Comparison of ENCODE assay signal across 28 cellular contexts in the genomic region with DNA sequence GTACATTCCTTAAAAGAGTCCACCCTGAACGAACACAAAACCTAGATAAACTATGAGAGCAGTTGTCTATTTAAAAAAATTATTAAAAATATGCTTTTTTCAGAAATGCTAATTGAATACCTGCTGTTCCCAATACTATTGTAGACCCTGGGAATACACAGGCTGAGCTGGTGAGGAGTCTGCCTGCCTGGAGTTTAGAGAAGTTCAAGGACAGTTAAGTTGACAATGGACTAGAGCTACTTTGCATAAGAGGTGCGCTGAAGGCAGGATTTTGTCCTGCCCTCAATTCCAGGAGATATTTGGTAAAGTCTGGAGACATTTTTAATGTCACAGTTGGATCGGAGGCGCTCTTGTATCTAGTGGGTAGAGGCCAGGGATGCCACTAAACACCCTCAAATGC.
A peak's percentile ranks its signal among the peaks of the same experiment; 100 is the strongest.
DNase-seq lines count a peak whose midpoint lies in the region; ATAC-seq and TF ChIP-seq lines count a peak whose summit lies in the region.
"Had no signal": no experiment of that assay in that cellular context is flagged by ENCODE, and none has a peak within 500 bp of the region (broad histone marks: within the 10 kb centered on the region; RNA-seq: fewer than 3 reads in every experiment).

No MANE protein-coding gene starts in this region.

- DNase-seq in heart right ventricle (no peak), right cardiac atrium (no peak), sigmoid colon (no peak), uterus (no peak), NCI-H748 treated with DMSO at 0.1 percent for 48 hours (lab: John Stamatoyannopoulos, UW) (no peak), DMS53 (lab: John Stamatoyannopoulos, UW) (no peak), NCI-H2171 (lab: John Stamatoyannopoulos, UW) (no peak)
- DNase-seq: activated effector memory CD4-positive, alpha-beta T cell treated with anti-CD3 and anti-CD28 coated beads, Interleukin-2, amount 50 U/mL, for 16 hours; activated T-cell treated with anti-CD3 and anti-CD28 coated beads, Interleukin-2, amount 50 U/mL, for 24 hours; aorta; colonic mucosa; COR-L47; DMS79 treated with DMSO at 0.1 percent for 48 hours; effector CD4-positive, alpha-beta T cell; GDM1; glutamatergic neuron; GM23248; IMR-90; islet precursor cell; MV-4-11; NCI-H1436; NCI-H446 treated with DMSO at 0.1 percent for 48 hours; pancreas; stimulated activated CD4-positive, alpha-beta T cell treated with anti-CD3 and anti-CD28 coated beads, Interleukin-12 subunit alpha, Interleukin-12 subunit beta, amount 100 ng/mL, for 4 hours; stimulated activated CD4-positive, alpha-beta T cell treated with anti-CD3 and anti-CD28 coated beads, Interleukin-2, amount 100 ng/mL, for 48 hours had no signal

- TF ChIP-seq POLR2A in sigmoid colon (IDR thresholded peaks at IDR 0.05) (no peak), uterus (IDR thresholded peaks at IDR 0.05) (no peak)

- TF ChIP-seq CTCF in heart right ventricle (IDR thresholded peaks at IDR 0.05) (no peak), sigmoid colon (IDR thresholded peaks at IDR 0.05) (no peak), uterus (IDR thresholded peaks at IDR 0.05) (no peak)

- TF ChIP-seq EP300 in sigmoid colon (IDR thresholded peaks at IDR 0.05) = no peak

- ATAC-seq in heart right ventricle (no peak), right cardiac atrium (no peak)
- ATAC-seq: natural killer cell treated with Interleukin-12 subunit alpha and Interleukin-12 subunit beta and Interleukin-15 and Interleukin-18, amount 100 ng/mL, for 72 hours had no signal

- peak overlapping the region in 8 of 10 donors; percentile 5 to 82 (median 44) for H3K27ac ChIP-seq in heart right ventricle
- H3K27ac ChIP-seq in right cardiac atrium (ENCODE audit: low read length) = no peak overlapping the region
- peak overlapping the region; percentile 76 for H3K27ac ChIP-seq in mesodermal cell (ENCODE audit: low read depth, low read length, severe bottlenecking)
- peak overlapping the region; percentile 80 to 89 (median 84) for H3K27ac ChIP-seq in sigmoid colon
- peak overlapping the region; percentile 78 to 90 for H3K27ac ChIP-seq in uterus
- H3K27ac ChIP-seq: C4-2B, colonic mucosa, GM23248 had no signal

- H3K9me3 ChIP-seq in heart right ventricle (no peaks in the 10 kb centered on the region), right cardiac atrium (ENCODE audit: control insufficient read depth, low read length) (no peaks in the 10 kb centered on the region), mesodermal cell (ENCODE audit: control insufficient read depth, low read length) (no peaks in the 10 kb centered on the region), sigmoid colon (no peaks in the 10 kb centered on the region), uterus (no peaks in the 10 kb centered on the region)
- H3K9me3 ChIP-seq: colonic mucosa, pancreas had no signal

- WGBS in heart right ventricle, 2 donors = 92 to 94% methylated on average over 4 of the region's 4 CpGs
- 85% methylated on average over 4 of the region's 4 CpGs for WGBS in right cardiac atrium
- WGBS in mesodermal cell (ENCODE audit: insufficient coverage in 2 of 2), 2 experiments = 100% methylated on average over 1 to 3 of the region's 4 CpGs
- 93% methylated on average over 4 of the region's 4 CpGs for WGBS in sigmoid colon, 2 donors

- H3K27me3 ChIP-seq in heart right ventricle (no peaks in the 10 kb centered on the region), right cardiac atrium (ENCODE audit: control insufficient read depth, insufficient read depth) (no peaks in the 10 kb centered on the region), sigmoid colon (no peaks in the 10 kb centered on the region), uterus (no peaks in the 10 kb centered on the region)
- H3K27me3 ChIP-seq: colonic mucosa, pancreas had no signal

- intact Hi-C loops in heart right ventricle (cut with DNase I) (loop anchor here in 4 of 10 donors (5.0 to 10.0 kb wide), 5 partner anchors 36 to 109 kb away; partner anchors contain the start of gene SETBP1 (in 1 of the 4)), right cardiac atrium (cut with DNase I) (loop anchor here in 1 of 4 donors (5.0 kb wide), 1 partner anchor 109 kb away; the partner anchor contains the start of gene SETBP1), sigmoid colon (cut with DNase I) (loop anchor here (5.0 kb wide), 1 partner anchor 59 kb away; no protein-coding TSS in a partner anchor), uterus (cut with DNase I; ENCODE audit: low total_unique reads) (no loop called here)

- H3K4me3 ChIP-seq in heart right ventricle (no peak overlapping the region), right cardiac atrium (ENCODE audit: low read length) (no peak overlapping the region), mesodermal cell (ENCODE audit: extremely low read depth, insufficient read depth, low read length, poor library complexity, severe bottlenecking) (no peak overlapping the region), sigmoid colon (no peak overlapping the region), uterus (no peak overlapping the region)
- H3K4me3 ChIP-seq: colonic mucosa, GM23248, pancreas had no signal

- H3K4me1 ChIP-seq in heart right ventricle (peaks cover 19 to 80% (median 46%) of the 10 kb centered on the region in 9 donors), right cardiac atrium (ENCODE audit: control insufficient read depth, insufficient read depth, low read length) (peaks cover 16% of the 10 kb centered on the region), mesodermal cell (ENCODE audit: control insufficient read depth, insufficient read depth, low read length, poor library complexity, severe bottlenecking) (peaks cover 68% of the 10 kb centered on the region), sigmoid colon (peaks cover 0 to 84% (median 77%) of the 10 kb centered on the region in 4 donors), uterus (peaks cover 0 to 19% of the 10 kb centered on the region in 2 donors)
- H3K4me1 ChIP-seq: colonic mucosa had no signal

- H3K36me3 ChIP-seq in heart right ventricle = no peaks in the 10 kb centered on the region
- H3K36me3 ChIP-seq in mesodermal cell (ENCODE audit: control insufficient read depth, insufficient read depth, low read length) = no peaks in the 10 kb centered on the region
- no peaks in the 10 kb centered on the region for H3K36me3 ChIP-seq in sigmoid colon
- no peaks in the 10 kb centered on the region for H3K36me3 ChIP-seq in uterus
- H3K36me3 ChIP-seq: colonic mucosa, pancreas had no signal
